Comparison of ENCODE assay signal across 8 cellular contexts in genomic region chr17:48054238-48055185, GRCh38. TPM values are rescaled to one million over a fixed set of nuclear protein-coding genes. Genes with fewer than 3 reads are reported as not detected.
DNase-seq lines count a peak whose midpoint lies in the region; ATAC-seq, FAIRE-seq and TF ChIP-seq lines count a peak whose summit lies in the region.

No MANE protein-coding gene starts in this region.

- H3K27ac Mint-ChIP-seq in astrocyte (ENCODE audit: unreplicated experiment), result peak overlapping the region; percentile 100

- no peak overlapping the region for H2AFZ ChIP-seq in astrocyte (ENCODE audit: low read depth, low read length)

- peak overlapping the region; percentile 90 for H3K4me2 ChIP-seq in astrocyte (ENCODE audit: low read length)

- FAIRE-seq in astrocyte (lab: Jason Lieb, UNC), result no peak

- H3K9me3 Mint-ChIP-seq in astrocyte (ENCODE audit: unreplicated experiment), result no peaks in the 10 kb centered on the region

- no peak for ATAC-seq in GM18861 (IDR thresholded peaks at IDR 0.05; ENCODE audit: unreplicated experiment)

- in situ Hi-C loops in Caki2 (cut with HindIII; ENCODE audit: low pct_unique_long_range_greater_than_20kb, low sequenced_read_pairs), result no loop called here

- H3K27ac ChIP-seq in astrocyte (ENCODE audit: low read depth, low read length), result no peak overlapping the region

- peaks cover 59% of the 10 kb centered on the region for H3K4me1 Mint-ChIP-seq in astrocyte (ENCODE audit: low read depth, unreplicated experiment)

- no peaks in the 10 kb centered on the region for H3K27me3 ChIP-seq in astrocyte (ENCODE audit: insufficient read depth, low read length)

- TF ChIP-seq CTCF in astrocyte (IDR thresholded peaks at IDR 0.05; ENCODE audit: insufficient read depth, low read depth, low read length), result no peak

- H3K36me3 Mint-ChIP-seq in astrocyte (ENCODE audit: low read depth, unreplicated experiment), result peaks cover 45% of the 10 kb centered on the region

- H4K20me1 ChIP-seq in astrocyte (ENCODE audit: insufficient read depth, low read length), result peaks cover 85% of the 10 kb centered on the region

- H3K9me3 ChIP-seq in astrocyte (ENCODE audit: insufficient read depth, low read depth, low read length), result no peaks in the 10 kb centered on the region

- peaks cover 29% of the 10 kb centered on the region for H3K36me3 ChIP-seq in astrocyte (ENCODE audit: insufficient read depth, low read length)

- H3K4me3 ChIP-seq in astrocyte (ENCODE audit: insufficient read depth, low read depth, low read length), result no peak overlapping the region

- peaks cover 92% of the 10 kb centered on the region for H3K79me2 ChIP-seq in astrocyte (ENCODE audit: insufficient read depth, low read length)

- H3K4me1 ChIP-seq in astrocyte (ENCODE audit: insufficient read depth, low read length), result peaks cover 56% of the 10 kb centered on the region

- H3K27me3 Mint-ChIP-seq in astrocyte (ENCODE audit: low read depth, unreplicated experiment), result no peaks in the 10 kb centered on the region

- peak overlapping the region; percentile 95 for H3K9ac ChIP-seq in astrocyte (ENCODE audit: low read length)

- DNase-seq in Caki2 (ENCODE audit: low read depth), result peak; percentile 96
- DNase-seq in NCI-H2029 (lab: John Stamatoyannopoulos, UW), result peak; percentile 91
- peak; percentile 75 for DNase-seq in astrocyte (ENCODE audit: low read depth)
- peak; percentile 99 for DNase-seq in iPS DF 4.7 (ENCODE audit: extremely low read depth, low spot score)
- DNase-seq in retina, result peak; percentile 87
- DNase-seq in stimulated activated CD4-positive, alpha-beta T cell treated with anti-CD3 and anti-CD28 coated beads, Interleukin-4, amount 100 ng/mL, for 4 hours, result no peak
- no peak for DNase-seq in globus pallidus (ENCODE audit: low spot score)

- H3K4me3 Mint-ChIP-seq in astrocyte (ENCODE audit: unreplicated experiment), result peak overlapping the region; percentile 92

RNA-seq across cellular contexts. Expression of gene NFE2L1, which starts 6.4 kb away (rescaled TPM):
- total RNA-seq in Caki2 (2014; rRNA removed; shearing (Covaris generic); ENCODE audit: low replicate concordance), result 31.9 and 36.2 TPM in 2 replicates
- 344 and 348 TPM in 2 replicates for total RNA-seq in astrocyte

RNA-seq across cellular contexts. Expression of gene COPZ2, which starts 16.9 kb away (rescaled TPM):
- not detected in 2 replicates for total RNA-seq in Caki2 (2014; rRNA removed; shearing (Covaris generic); ENCODE audit: low replicate concordance)
- total RNA-seq in astrocyte, result 25.1 and 38.3 TPM in 2 replicates

RNA-seq across cellular contexts. Expression of gene CBX1, which starts 46.8 kb away (rescaled TPM):
- 14.4 and 26.1 TPM in 2 replicates for total RNA-seq in Caki2 (2014; rRNA removed; shearing (Covaris generic); ENCODE audit: low replicate concordance)
- 62.8 and 69.3 TPM in 2 replicates for total RNA-seq in astrocyte

RNA-seq across cellular contexts. Expression of gene SNX11, which starts 53.1 kb away (rescaled TPM):
- total RNA-seq in Caki2 (2014; rRNA removed; shearing (Covaris generic); ENCODE audit: low replicate concordance), result 24.8 and 26.0 TPM in 2 replicates
- total RNA-seq in astrocyte, result 30.4 and 33.3 TPM in 2 replicates

Comparison
In these comparisons a context has a peak if more than half of its experiments do, and no peak if none do; other contexts are left out.
1. DNase-seq: peak in Caki2 (single experiment), NCI-H2029 (single experiment), astrocyte (single experiment), iPS DF 4.7 (single experiment) and retina (single experiment); none in stimulated activated CD4-positive, alpha-beta T cell treated with anti-CD3 and anti-CD28 coated beads, Interleukin-4, amount 100 ng/mL, for 4 hours (0 of 2) and globus pallidus (single experiment).
2. RNA of gene COPZ2, which starts 16.9 kb away (total RNA-seq): 25.1 to 38.3 TPM in astrocyte; not detected in Caki2; every median in the first group is over 10 times any median in the second.